10 cellular contexts compared by ENCODE assay signal in the genomic region with DNA sequence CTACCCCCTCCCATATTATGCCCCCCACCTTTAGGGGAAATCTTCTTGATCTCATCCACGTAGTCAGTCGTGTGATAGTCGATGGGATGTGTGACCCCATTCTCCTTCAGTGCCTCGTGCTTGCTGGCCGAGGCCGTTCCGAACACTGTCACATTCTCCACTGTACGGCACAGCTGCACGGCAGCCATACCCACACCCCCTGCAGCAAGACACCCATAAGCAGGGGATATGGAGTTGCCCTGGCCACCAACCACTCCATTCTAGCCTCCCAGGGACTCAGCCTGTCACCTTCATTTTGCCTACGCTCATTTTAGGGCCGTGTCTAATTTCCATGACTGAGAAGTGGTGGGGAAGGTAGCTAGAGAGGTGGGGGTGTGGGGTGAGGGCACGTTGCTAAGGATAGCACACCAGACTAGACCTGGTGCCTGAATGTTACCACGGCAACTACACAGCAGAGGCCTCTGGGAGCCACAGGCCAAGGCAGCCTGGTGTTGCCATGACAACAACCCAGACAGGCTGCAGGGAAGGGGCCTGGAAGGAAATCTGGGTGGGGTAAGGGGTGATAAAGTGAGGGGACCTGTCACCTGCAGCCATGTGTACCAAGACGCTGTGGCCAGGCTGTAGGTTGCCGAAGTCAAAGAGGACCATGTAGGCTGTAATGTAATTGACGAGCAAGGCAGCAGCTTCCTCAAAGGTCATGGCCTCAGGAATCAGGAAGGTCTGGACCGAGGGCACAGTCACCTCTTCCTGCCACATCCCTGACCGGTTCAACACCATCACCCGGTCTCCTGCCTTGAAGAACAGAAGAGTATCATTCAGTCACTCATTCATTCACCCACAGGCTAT. TPM values are rescaled to one million over a fixed set of nuclear protein-coding genes. Genes with fewer than 3 reads are reported as not detected.
A peak's percentile ranks its signal among the peaks of the same experiment; 100 is the strongest.
DNase-seq lines count a peak whose midpoint lies in the region; ATAC-seq and TF ChIP-seq lines count a peak whose summit lies in the region.
"Had no signal": no experiment of that assay in that cellular context is flagged by ENCODE, and none has a peak within 500 bp of the region (broad histone marks: within the 10 kb centered on the region; RNA-seq: fewer than 3 reads in every experiment).

No MANE protein-coding gene starts in this region.

- H3K36me3 Mint-ChIP-seq in activated CD4-positive, alpha-beta T cell treated with anti-CD3 and anti-CD28 coated beads, Interleukin-2, amount 10 ng/mL, durations not matched to agents 7 days and 5 days (ENCODE audit: low read depth), result peaks cover 6% of the 10 kb centered on the region
- H3K36me3 Mint-ChIP-seq in endodermal cell (ENCODE audit: low read depth), result peaks cover 49% of the 10 kb centered on the region

- no peaks in the 10 kb centered on the region for H3K9me3 Mint-ChIP-seq in activated CD4-positive, alpha-beta T cell treated with anti-CD3 and anti-CD28 coated beads, Interleukin-2, amount 10 ng/mL, durations not matched to agents 7 days and 5 days
- no peaks in the 10 kb centered on the region for H3K9me3 Mint-ChIP-seq in endodermal cell

- WGBS in endodermal cell (ENCODE audit: insufficient coverage in 1 of 2, insufficient read length in 1 of 2), 2 experiments, result 90 to 91% methylated on average over 10 to 19 of the region's 19 CpGs

- no peak overlapping the region for H3K4me3 ChIP-seq in endodermal cell (ENCODE audit: low read length)
- H3K4me3 ChIP-seq in WERI-Rb-1 (ENCODE audit: low read depth, low read length), result no peak overlapping the region
- H3K4me3 ChIP-seq: lung, thoracic aorta had no signal

- peak overlapping the region; percentile 20 for H3K27ac Mint-ChIP-seq in activated CD4-positive, alpha-beta T cell treated with anti-CD3 and anti-CD28 coated beads, Interleukin-2, amount 10 ng/mL, durations not matched to agents 7 days and 5 days
- no peak overlapping the region for H3K27ac Mint-ChIP-seq in endodermal cell

- no peaks in the 10 kb centered on the region for H3K9me3 ChIP-seq in endodermal cell (ENCODE audit: control insufficient read depth, low read length)
- no peaks in the 10 kb centered on the region for H3K9me3 ChIP-seq in WERI-Rb-1 (ENCODE audit: severe bottlenecking)
- H3K9me3 ChIP-seq: thoracic aorta had no signal

- H3K27me3 ChIP-seq in endodermal cell (ENCODE audit: control insufficient read depth, insufficient read depth, low read length, poor library complexity, severe bottlenecking) (no peaks in the 10 kb centered on the region), WERI-Rb-1 (ENCODE audit: insufficient read depth, low read depth, severe bottlenecking) (no peaks in the 10 kb centered on the region)

- H3K36me3 ChIP-seq in endodermal cell (ENCODE audit: control insufficient read depth, insufficient read depth, low read length), result peaks cover 53% of the 10 kb centered on the region
- H3K36me3 ChIP-seq in WERI-Rb-1, result peaks cover 41% of the 10 kb centered on the region

- H3K4me1 ChIP-seq in endodermal cell (ENCODE audit: control insufficient read depth, insufficient read depth, low read length), result peaks cover 12% of the 10 kb centered on the region

- no peak for TF ChIP-seq CTCF in endodermal cell (conservative IDR thresholded peaks at IDR 0.05)
- TF ChIP-seq CTCF in WERI-Rb-1 (IDR thresholded peaks at IDR 0.05; ENCODE audit: low read depth, low read length), result no peak

- no peak overlapping the region for H3K9ac ChIP-seq in endodermal cell (ENCODE audit: extremely low read depth, low read length, poor library complexity, severe bottlenecking)

- peak overlapping the region; percentile 74 for H3K27ac ChIP-seq in endodermal cell (ENCODE audit: low read depth, low read length)
- no peak overlapping the region for H3K27ac ChIP-seq in WERI-Rb-1
- H3K27ac ChIP-seq: thoracic aorta had no signal

- POLR2A ChIA-PET in activated CD4-positive, alpha-beta T cell treated with anti-CD3 and anti-CD28 coated beads, Interleukin-2, amount 10 ng/mL, durations not matched to agents 7 days and 5 days (lab: Charles Lee), result no interaction called here

- CTCF ChIA-PET in activated CD4-positive, alpha-beta T cell treated with anti-CD3 and anti-CD28 coated beads, Interleukin-2, amount 10 ng/mL, durations not matched to agents 7 days and 5 days (lab: Charles Lee), result interaction anchor here (0.6 to 1.7 kb wide), 3 partner anchors 11 to 487 kb away, joined by 3 to 9 read pairs (median 3); partner anchors contain the start of gene IFI35

- ATAC-seq in HG03045 (IDR thresholded peaks at IDR 0.05; ENCODE audit: unreplicated experiment), result no peak

- peaks cover 4% of the 10 kb centered on the region for H3K27me3 Mint-ChIP-seq in activated CD4-positive, alpha-beta T cell treated with anti-CD3 and anti-CD28 coated beads, Interleukin-2, amount 10 ng/mL, durations not matched to agents 7 days and 5 days
- H3K27me3 Mint-ChIP-seq in endodermal cell (ENCODE audit: insufficient read depth), result no peaks in the 10 kb centered on the region

- peaks cover 38% of the 10 kb centered on the region for H3K4me1 Mint-ChIP-seq in activated CD4-positive, alpha-beta T cell treated with anti-CD3 and anti-CD28 coated beads, Interleukin-2, amount 10 ng/mL, durations not matched to agents 7 days and 5 days
- H3K4me1 Mint-ChIP-seq in endodermal cell, result peaks cover 31% of the 10 kb centered on the region

- H3K4me3 Mint-ChIP-seq in activated CD4-positive, alpha-beta T cell treated with anti-CD3 and anti-CD28 coated beads, Interleukin-2, amount 10 ng/mL, durations not matched to agents 7 days and 5 days, result no peak overlapping the region
- no peak overlapping the region for H3K4me3 Mint-ChIP-seq in endodermal cell

- peak; percentile 68 for DNase-seq in activated CD4-positive, alpha-beta T cell treated with anti-CD3 and anti-CD28 coated beads, Interleukin-2, amount 10 ng/mL, durations not matched to agents 7 days and 5 days
- no peak for DNase-seq in activated CD4-positive, alpha-beta T cell treated with anti-CD3 and anti-CD28 coated beads for 1 hour
- DNase-seq in NCI-H2227 (lab: John Stamatoyannopoulos, UW; ENCODE audit: unreplicated experiment), result peak; percentile 91
- peak; percentile 73 for DNase-seq in endodermal cell
- peak; percentile 10 for DNase-seq in stimulated activated naive CD4-positive, alpha-beta T cell treated with Interleukin-2 at 50 U/mL for 16 hours (lab: John Stamatoyannopoulos, UW)
- DNase-seq in medulla oblongata (ENCODE audit: extremely low spot score), result no peak
- no peak for DNase-seq in WERI-Rb-1

RNA-seq across cellular contexts. Expression of gene VAT1, which starts 4.0 kb away (rescaled TPM):
- 10 to 100 TPM; 10.2 to 12.8 TPM for total RNA-seq in activated CD4-positive, alpha-beta T cell treated with anti-CD3 and anti-CD28 coated beads, Interleukin-2, amount 10 ng/mL, durations not matched to agents 7 days and 5 days
- 100 to 1,000 TPM; 306 to 402 TPM for total RNA-seq in endodermal cell
- polyA plus RNA-seq in endodermal cell (2013, experiment 1 of 2), result 281 TPM
- 251 TPM for polyA plus RNA-seq in endodermal cell (2013, experiment 2 of 2)

RNA-seq across cellular contexts. Expression of gene RND2, which starts 6.8 kb away (rescaled TPM):
- total RNA-seq in activated CD4-positive, alpha-beta T cell treated with anti-CD3 and anti-CD28 coated beads, Interleukin-2, amount 10 ng/mL, durations not matched to agents 7 days and 5 days, result under 1 TPM in 1 of 2 experiments, not detected in 1; 0.05 TPM
- total RNA-seq in endodermal cell, result 10 to 100 TPM; 36.1 to 55.5 TPM
- 85.1 TPM for polyA plus RNA-seq in endodermal cell (2013, experiment 1 of 2)
- polyA plus RNA-seq in endodermal cell (2013, experiment 2 of 2), result 79.7 TPM

RNA-seq across cellular contexts. Expression of gene IFI35, which starts 11.6 kb away (rescaled TPM):
- 100 to 1,000 TPM; 125 to 137 TPM for total RNA-seq in activated CD4-positive, alpha-beta T cell treated with anti-CD3 and anti-CD28 coated beads, Interleukin-2, amount 10 ng/mL, durations not matched to agents 7 days and 5 days
- total RNA-seq in endodermal cell, result 1 to 10 TPM; 3.0 to 5.1 TPM
- polyA plus RNA-seq in endodermal cell (2013, experiment 1 of 2), result 1.8 TPM
- polyA plus RNA-seq in endodermal cell (2013, experiment 2 of 2), result 1.2 TPM

RNA-seq across cellular contexts. Expression of gene RPL27, which starts 20.0 kb away (rescaled TPM):
- 1,000 to 10,000 TPM; 1,014 to 1,124 TPM for total RNA-seq in activated CD4-positive, alpha-beta T cell treated with anti-CD3 and anti-CD28 coated beads, Interleukin-2, amount 10 ng/mL, durations not matched to agents 7 days and 5 days
- 1,000 to 10,000 TPM; 1,077 to 1,196 TPM for total RNA-seq in endodermal cell
- 1,840 TPM for polyA plus RNA-seq in endodermal cell (2013, experiment 1 of 2)
- polyA plus RNA-seq in endodermal cell (2013, experiment 2 of 2), result 1,865 TPM

RNA-seq across cellular contexts. Expression of gene RUNDC1, which starts 37.9 kb away (rescaled TPM):
- total RNA-seq in activated CD4-positive, alpha-beta T cell treated with anti-CD3 and anti-CD28 coated beads, Interleukin-2, amount 10 ng/mL, durations not matched to agents 7 days and 5 days, result 10 to 100 TPM; 13.0 to 14.0 TPM
- total RNA-seq in endodermal cell, result 10 to 100 TPM; 17.7 to 18.5 TPM
- polyA plus RNA-seq in endodermal cell (2013, experiment 1 of 2), result 13.4 TPM
- 11.3 TPM for polyA plus RNA-seq in endodermal cell (2013, experiment 2 of 2)

Comparison
In these comparisons a context has a peak if more than half of its experiments do, and no peak if none do; other contexts are left out.
1. DNase-seq: peak in activated CD4-positive, alpha-beta T cell treated with anti-CD3 and anti-CD28 coated beads, Interleukin-2, amount 10 ng/mL, durations not matched to agents 7 days and 5 days (single experiment), NCI-H2227 (single experiment), endodermal cell (single experiment) and stimulated activated naive CD4-positive, alpha-beta T cell treated with Interleukin-2 at 50 U/mL for 16 hours (single experiment); none in activated CD4-positive, alpha-beta T cell treated with anti-CD3 and anti-CD28 coated beads for 1 hour (single experiment), medulla oblongata (single experiment) and WERI-Rb-1 (single experiment).
2. RNA of gene VAT1, which starts 4.0 kb away (total RNA-seq): 306 to 402 TPM in endodermal cell; 10.2 to 12.8 TPM in activated CD4-positive, alpha-beta T cell treated with anti-CD3 and anti-CD28 coated beads, Interleukin-2, amount 10 ng/mL, durations not matched to agents 7 days and 5 days; every median in the first group is over 10 times any median in the second.
3. RNA of gene RND2, which starts 6.8 kb away (total RNA-seq): 36.1 to 55.5 TPM in endodermal cell; 0.05 TPM in activated CD4-positive, alpha-beta T cell treated with anti-CD3 and anti-CD28 coated beads, Interleukin-2, amount 10 ng/mL, durations not matched to agents 7 days and 5 days; every median in the first group is over 10 times any median in the second.
4. RNA of gene IFI35, which starts 11.6 kb away (total RNA-seq): 125 to 137 TPM in activated CD4-positive, alpha-beta T cell treated with anti-CD3 and anti-CD28 coated beads, Interleukin-2, amount 10 ng/mL, durations not matched to agents 7 days and 5 days; 3.0 to 5.1 TPM in endodermal cell; every median in the first group is over 10 times any median in the second.